Comparison of ENCODE assay signal across 19 cellular contexts in genomic region chr10:123538401-123539320, GRCh38.
DNase-seq lines count a peak whose midpoint lies in the region; FAIRE-seq and TF ChIP-seq lines count a peak whose summit lies in the region.
"Had no signal": no experiment of that assay in that cellular context is flagged by ENCODE, and none has a peak within 500 bp of the region (broad histone marks: within the 10 kb centered on the region; RNA-seq: fewer than 3 reads in every experiment).

No MANE protein-coding gene starts in this region.

- H2BK120ac ChIP-seq in trophoblast cell (ENCODE audit: insufficient read depth, low read length, poor library complexity), result peak overlapping the region; percentile 23

- no peak for TF ChIP-seq POLR2A in GM12891 (IDR thresholded peaks at IDR 0.05; ENCODE audit: low read depth, low read length)

- H2BK12ac ChIP-seq in trophoblast cell (ENCODE audit: low read length), result peak overlapping the region; percentile 66

- no peak overlapping the region for H2AFZ ChIP-seq in trophoblast cell (ENCODE audit: insufficient read depth, low read length, poor library complexity)
- H2AFZ ChIP-seq: parathyroid adenoma had no signal

- DNase-seq in GM12891 (ENCODE audit: insufficient read length, low spot score) (no peak), LoVo (ENCODE audit: low spot score) (peak; percentile 11), coronary artery (ENCODE audit: low spot score) (peak; percentile 38), trophoblast cell (no peak), GM03348 (ENCODE audit: low spot score) (no peak), 8988T (no peak)
- DNase-seq in activated CD4-positive, alpha-beta T cell treated with anti-CD3 and anti-CD28 coated beads for 4 hours, result no peak
- DNase-seq: activated CD4-positive, alpha-beta T cell treated with anti-CD3 and anti-CD28 coated beads, Interleukin-2, amount 50 U/mL, for 4 hours; activated naive CD4-positive, alpha-beta T cell treated with Interleukin-2 at 50 U/mL for 16 hours; foreskin keratinocyte; hippocampal formation; naive thymus-derived CD8-positive, alpha-beta T cell; NCI-H187; NCI-H226; NK-92 treated with Interleukin-12 subunit alpha and Interleukin-12 subunit beta, amount 100 ng/mL, for 24 hours; T-helper 2 cell had no signal

- H4K8ac ChIP-seq in trophoblast cell (ENCODE audit: low read depth, low read length), result peak overlapping the region; percentile 8

- H3K36me3 ChIP-seq in trophoblast cell (ENCODE audit: control insufficient read depth in 1 of 2, insufficient read depth in 2 of 2, low read length in 2 of 2), result no peaks in the 10 kb centered on the region
- H3K36me3 ChIP-seq: thoracic aorta had no signal

- H4K12ac ChIP-seq in trophoblast cell (ENCODE audit: low read depth, low read length), result no peak overlapping the region

- no peak overlapping the region for H3K9ac ChIP-seq in trophoblast cell (ENCODE audit: low read length)
- H3K9ac ChIP-seq: parathyroid adenoma had no signal

- no peak overlapping the region for H2AK5ac ChIP-seq in trophoblast cell (ENCODE audit: low read length)

- no CpG with 5 or more reads among the region's 12 CpGs for WGBS in trophoblast cell (ENCODE audit: extremely low coverage, insufficient coverage, insufficient read length)

- peak overlapping the region; percentile 88 for H4K91ac ChIP-seq in trophoblast cell (ENCODE audit: low read depth, low read length)

- H3K9me3 ChIP-seq in trophoblast cell (ENCODE audit: insufficient read depth, low read depth, low read length), result no peaks in the 10 kb centered on the region

- no peaks in the 10 kb centered on the region for H3K27me3 ChIP-seq in trophoblast cell (ENCODE audit: insufficient read depth, low read length)

- H3K18ac ChIP-seq in trophoblast cell (ENCODE audit: low read length), result peak overlapping the region; percentile 30

- no peak overlapping the region for H3K23ac ChIP-seq in trophoblast cell (ENCODE audit: low read length)

- H2BK5ac ChIP-seq in trophoblast cell (ENCODE audit: low read depth, low read length, poor library complexity), result peak overlapping the region; percentile 10

- H3K4ac ChIP-seq in trophoblast cell (ENCODE audit: low read depth, low read length), result peak overlapping the region; percentile 5

- peak; percentile 78 for FAIRE-seq in GM12891 (lab: Jason Lieb, UNC)

- no peak overlapping the region for H3K4me3 ChIP-seq in coronary artery
- no peak overlapping the region for H3K4me3 ChIP-seq in trophoblast cell (ENCODE audit: low read depth, low read length)
- H3K4me3 ChIP-seq: SK-N-MC, thoracic aorta had no signal

- peak overlapping the region; percentile 21 for H3K14ac ChIP-seq in trophoblast cell (ENCODE audit: low read length)

- H3K79me2 ChIP-seq in trophoblast cell (ENCODE audit: control insufficient read depth, insufficient read depth, low read length, poor library complexity), result no peaks in the 10 kb centered on the region
- H3K79me2 ChIP-seq: parathyroid adenoma had no signal

- H3K27ac ChIP-seq in coronary artery (no peak overlapping the region), trophoblast cell (ENCODE audit: low read depth, low read length) (no peak overlapping the region)
- H3K27ac ChIP-seq: foreskin keratinocyte, parathyroid adenoma, SK-N-MC, thoracic aorta had no signal

- no peak overlapping the region for H3K4me2 ChIP-seq in trophoblast cell (ENCODE audit: low read length)

- TF ChIP-seq CTCF in coronary artery (IDR thresholded peaks at IDR 0.05), result no peak

- H3K79me1 ChIP-seq in trophoblast cell (ENCODE audit: low read length), result no peaks in the 10 kb centered on the region

- H3K4me1 ChIP-seq in trophoblast cell (ENCODE audit: control insufficient read depth in 1 of 2, insufficient read depth in 2 of 2, low read length in 2 of 2), result no peaks in the 10 kb centered on the region
- H3K4me1 ChIP-seq: foreskin keratinocyte, parathyroid adenoma had no signal

TF ChIP-seq in GM12891, 5 proteins besides CTCF, POLR2A, EP300 and RAD21:
- no peak for TF ChIP-seq TAF1 (IDR thresholded peaks at IDR 0.05; ENCODE audit: low read depth, low read length)
- TF ChIP-seq PAX5 (IDR thresholded peaks at IDR 0.05; ENCODE audit: insufficient read depth, low read length, severe bottlenecking), result no peak
- no peak for TF ChIP-seq POLR2AphosphoS5 (IDR thresholded peaks at IDR 0.05; ENCODE audit: low read depth, low read length)
- no peak for TF ChIP-seq SPI1 (IDR thresholded peaks at IDR 0.05; ENCODE audit: low read depth, low read length)
- no peak for TF ChIP-seq POU2F2 (IDR thresholded peaks at IDR 0.05; ENCODE audit: low read depth, low read length)

Comparison
In these comparisons a context has a peak if more than half of its experiments do, and no peak if none do; other contexts are left out.
1. DNase-seq: peak in LoVo (single experiment) and coronary artery (single experiment); none in GM12891 (single experiment), trophoblast cell (0 of 2), GM03348 (single experiment), 8988T (single experiment) and activated CD4-positive, alpha-beta T cell treated with anti-CD3 and anti-CD28 coated beads for 4 hours (0 of 2).